ENCODE assay signal across 20 cellular contexts in genomic region chr2:154261473-154262027, GRCh38.
DNase-seq lines count a peak whose midpoint lies in the region; ATAC-seq, FAIRE-seq and TF ChIP-seq lines count a peak whose summit lies in the region.
"Had no signal": no experiment of that assay in that cellular context is flagged by ENCODE, and none has a peak within 500 bp of the region (broad histone marks: within the 10 kb centered on the region; RNA-seq: fewer than 3 reads in every experiment).

No MANE protein-coding gene starts in this region.

- H2AFZ ChIP-seq in PC-3 (ENCODE audit: low read length): no peak overlapping the region

- intact Hi-C loops in PC-3 (cut with micrococcal nuclease): no loop called here

- no peaks in the 10 kb centered on the region for H3K9me2 ChIP-seq in PC-3 (replicated peaks; ENCODE audit: low read length)

- no peaks in the 10 kb centered on the region for H4K20me1 ChIP-seq in PC-3 (ENCODE audit: low read length)

- BruUV-seq in PC-3 (replicated peaks; lab: Mats Ljungman, UMichigan): no TSS peak

- no peak overlapping the region for H3K4me3 ChIP-seq in PC-3 (ENCODE audit: low read length)
- H3K4me3 ChIP-seq in bronchial epithelial cell (ENCODE audit: low read depth, low read length): no peak overlapping the region
- H3K4me3 ChIP-seq in HAP-1: no peak overlapping the region
- H3K4me3 ChIP-seq: GM12878 had no signal

- peak; percentile 45 for DNase-seq in HPDE6-E6E7 (ENCODE audit: extremely low spot score)
- DNase-seq in PC-3: peak; percentile 51
- peak; percentile 87 for DNase-seq in bronchial epithelial cell (ENCODE audit: low read depth)
- DNase-seq in activated CD4-positive, alpha-beta T cell treated with anti-CD3 and anti-CD28 coated beads, Interleukin-2, amount 50 U/mL, for 4 hours: no peak
- DNase-seq in HAP-1 (ENCODE audit: low spot score in 2 of 2): no peak
- DNase-seq in type B pancreatic cell (ENCODE audit: extremely low spot score, unreplicated experiment): no peak
- DNase-seq: ACHN; BE2C; C1 segment of cervical spinal cord; CD4-positive, CD25-positive, alpha-beta regulatory T cell; CD8-positive, alpha-beta memory T cell; COR-L47; DMS 273 treated with DMSO at 0.1 percent for 48 hours; DMS53; DND-41; EL; H9 had no signal

- H3K4me3 Mint-ChIP-seq in type B pancreatic cell: no peak overlapping the region
- H3K4me3 Mint-ChIP-seq: CD4-positive, CD25-positive, alpha-beta regulatory T cell; CD8-positive, alpha-beta memory T cell; H9 had no signal

- H3K9me3 ChIP-seq in PC-3 (ENCODE audit: low read length): no peaks in the 10 kb centered on the region
- no peaks in the 10 kb centered on the region for H3K9me3 ChIP-seq in HAP-1
- H3K9me3 ChIP-seq: BE2C had no signal

- POLR2A ChIA-PET in PC-3 (lab: Charles Lee; ENCODE audit: unreplicated experiment): no interaction called here

- H3K36me3 ChIP-seq in PC-3 (ENCODE audit: low read depth, low read length) (no peaks in the 10 kb centered on the region), bronchial epithelial cell (ENCODE audit: control insufficient read depth, insufficient read depth, low read length) (no peaks in the 10 kb centered on the region), HAP-1 (replicated peaks) (no peaks in the 10 kb centered on the region)
- H3K36me3 ChIP-seq: BE2C had no signal

- H3K4me1 Mint-ChIP-seq in type B pancreatic cell (ENCODE audit: unreplicated experiment): no peaks in the 10 kb centered on the region
- H3K4me1 Mint-ChIP-seq: CD4-positive, CD25-positive, alpha-beta regulatory T cell; CD8-positive, alpha-beta memory T cell; H9 had no signal

- H3K9me3 Mint-ChIP-seq in type B pancreatic cell: no peaks in the 10 kb centered on the region
- H3K9me3 Mint-ChIP-seq: H9 had no signal

- H3K27ac Mint-ChIP-seq in type B pancreatic cell: no peak overlapping the region
- H3K27ac Mint-ChIP-seq: CD4-positive, CD25-positive, alpha-beta regulatory T cell; CD8-positive, alpha-beta memory T cell; H9 had no signal

- H3K4me1 ChIP-seq in PC-3 (ENCODE audit: insufficient read depth, low read length): peaks cover 12% of the 10 kb centered on the region
- H3K4me1 ChIP-seq in HAP-1: no peaks in the 10 kb centered on the region
- H3K4me1 ChIP-seq: BE2C had no signal

- TF ChIP-seq CTCF in PC-3 (conservative IDR thresholded peaks at IDR 0.05; ENCODE audit: low read depth, low read length): no peak
- TF ChIP-seq CTCF in bronchial epithelial cell (IDR thresholded peaks at IDR 0.05; ENCODE audit: insufficient read depth, low read length, severe bottlenecking): no peak
- no peak for TF ChIP-seq CTCF in type B pancreatic cell (conservative IDR thresholded peaks at IDR 0.05)

- H3K27me3 Mint-ChIP-seq in type B pancreatic cell: no peaks in the 10 kb centered on the region
- H3K27me3 Mint-ChIP-seq: CD4-positive, CD25-positive, alpha-beta regulatory T cell; CD8-positive, alpha-beta memory T cell had no signal

- ATAC-seq in PC-3: 0 out of 2 replicates have a peak, but pooled peaks have one; percentile 15
- ATAC-seq: GM12878 had no signal

- CTCF ChIA-PET in PC-3 (lab: Charles Lee): no interaction called here

- in situ Hi-C loops in HAP-1 (cut with MboI; ENCODE audit: low sequenced_read_pairs): no loop called here

- H3K27me3 ChIP-seq in PC-3 (ENCODE audit: low read length): no peaks in the 10 kb centered on the region
- H3K27me3 ChIP-seq in bronchial epithelial cell (ENCODE audit: control insufficient read depth, insufficient read depth, low read length): no peaks in the 10 kb centered on the region
- no peaks in the 10 kb centered on the region for H3K27me3 ChIP-seq in HAP-1 (ENCODE audit: low read depth)
- H3K27me3 ChIP-seq: BE2C had no signal

- no peaks in the 10 kb centered on the region for H3F3A ChIP-seq in PC-3 (ENCODE audit: low read length, unreplicated experiment)

- no peaks in the 10 kb centered on the region for H3K36me3 Mint-ChIP-seq in type B pancreatic cell
- H3K36me3 Mint-ChIP-seq: CD4-positive, CD25-positive, alpha-beta regulatory T cell; CD8-positive, alpha-beta memory T cell had no signal

- H3K79me2 ChIP-seq in PC-3 (ENCODE audit: low read length): no peaks in the 10 kb centered on the region

- no peak overlapping the region for H3K4me2 ChIP-seq in PC-3 (ENCODE audit: low read length)

- no peak overlapping the region for H3K27ac ChIP-seq in PC-3 (ENCODE audit: low read length)

- no peak for FAIRE-seq in bronchial epithelial cell (lab: Jason Lieb, UNC)
- FAIRE-seq: GM12878, GM19239, H1 had no signal

- H3K9ac ChIP-seq in PC-3 (ENCODE audit: low read length): no peak overlapping the region

Comparison
In these comparisons a context has a peak if more than half of its experiments do, and no peak if none do; other contexts are left out.
1. DNase-seq: peak in HPDE6-E6E7 (single experiment), PC-3 (single experiment) and bronchial epithelial cell (single experiment); none in activated CD4-positive, alpha-beta T cell treated with anti-CD3 and anti-CD28 coated beads, Interleukin-2, amount 50 U/mL, for 4 hours (0 of 2), HAP-1 (0 of 2) and type B pancreatic cell (single experiment).